Comparison of ENCODE assay signal across 19 cellular contexts in genomic region chr1:220817907-220818306, GRCh38. TPM values are rescaled to one million over a fixed set of nuclear protein-coding genes. Genes with fewer than 3 reads are reported as not detected.
DNase-seq lines count a peak whose midpoint lies in the region; ATAC-seq, FAIRE-seq and TF ChIP-seq lines count a peak whose summit lies in the region.
"Had no signal": no experiment of that assay in that cellular context is flagged by ENCODE, and none has a peak within 500 bp of the region (broad histone marks: within the 10 kb centered on the region; RNA-seq: fewer than 3 reads in every experiment).

No MANE protein-coding gene starts in this region.

- TF ChIP-seq RAD21 in IMR-90 (IDR thresholded peaks at IDR 0.05; ENCODE audit: low read length) = no peak

- TF ChIP-seq CTCF in AG09309 (IDR thresholded peaks at IDR 0.05; ENCODE audit: control insufficient read depth, insufficient read depth, low read depth, low read length, missing control alignments) (no peak), IMR-90 (conservative IDR thresholded peaks at IDR 0.05; ENCODE audit: low read depth, low read length) (no peak), fibroblast of villous mesenchyme (IDR thresholded peaks at IDR 0.05; ENCODE audit: insufficient read depth, low read depth, low read length) (no peak)

- no peak for FAIRE-seq in HTR-8/SVneo (lab: Jason Lieb, UNC)
- FAIRE-seq: GM18507 had no signal

- peak overlapping the region; percentile 94 for H3K18ac ChIP-seq in IMR-90 (ENCODE audit: low read depth, low read length)

- no peak for TF ChIP-seq POLR2A in IMR-90 (IDR thresholded peaks at IDR 0.05; ENCODE audit: low read depth, low read length)

- peaks cover 6% of the 10 kb centered on the region for H3K9me1 ChIP-seq in IMR-90 (ENCODE audit: insufficient read depth, low read length)

- no peaks in the 10 kb centered on the region for H3K36me3 ChIP-seq in IMR-90 (ENCODE audit: control insufficient read depth, insufficient read depth, low read length)
- peaks cover 4% of the 10 kb centered on the region for H3K36me3 ChIP-seq in rectal smooth muscle tissue (ENCODE audit: control insufficient read depth, insufficient read depth, low read length)

- H3K4ac ChIP-seq in IMR-90 (ENCODE audit: low read depth, low read length) = peak overlapping the region; percentile 86

- ATAC-seq in IMR-90 (ENCODE audit: low read depth) = peak; percentile 22
- ATAC-seq in HG02610 (IDR thresholded peaks at IDR 0.05; ENCODE audit: unreplicated experiment) = no peak
- ATAC-seq: esophagus mucosa, left colon, right cardiac atrium had no signal

- CTCF ChIA-PET in IMR-90 (lab: Yijun Ruan, JAX) = interaction anchor here (0.6 to 1.1 kb wide), 3 partner anchors 40 to 386 kb away, joined by 3 read pairs; no protein-coding TSS in a partner anchor

- no peaks in the 10 kb centered on the region for H3K9me3 ChIP-seq in IMR-90 (ENCODE audit: control insufficient read depth, insufficient read depth, low read length)
- H3K9me3 ChIP-seq: Caco-2, thyroid gland had no signal

- no peak overlapping the region for H3K4me2 ChIP-seq in IMR-90 (ENCODE audit: low read depth, low read length)
- H3K4me2 ChIP-seq: KMS-11 had no signal

- H3K27ac ChIP-seq in IMR-90 (ENCODE audit: insufficient read depth, low read length) (peak overlapping the region; percentile 74; the same call in 1 of the 2 replicates), rectal smooth muscle tissue (ENCODE audit: low read depth, low read length) (peak overlapping the region; percentile 80)
- H3K27ac ChIP-seq: KMS-11, thyroid gland had no signal

- H2AK9ac ChIP-seq in IMR-90 (replicated peaks; ENCODE audit: low read depth, low read length, poor library complexity) = no peak overlapping the region

- H3K4me3 ChIP-seq in AG09309 (ENCODE audit: control insufficient read depth, low read depth, low read length) (no peak overlapping the region), IMR-90 (ENCODE audit: insufficient read depth, low read depth, low read length) (no peak overlapping the region), fibroblast of villous mesenchyme (ENCODE audit: low read depth, low read length) (no peak overlapping the region), rectal smooth muscle tissue (ENCODE audit: low read length) (no peak overlapping the region)
- H3K4me3 ChIP-seq: thyroid gland had no signal

- H2BK120ac ChIP-seq in IMR-90 (ENCODE audit: low read depth, low read length) = peak overlapping the region; percentile 87

- no peak overlapping the region for H2AFZ ChIP-seq in IMR-90 (replicated peaks; ENCODE audit: low read length, poor library complexity)

- H3K4me1 ChIP-seq in IMR-90 (ENCODE audit: control insufficient read depth, insufficient read depth, low read length) = peaks cover 10% of the 10 kb centered on the region
- H3K4me1 ChIP-seq in rectal smooth muscle tissue (ENCODE audit: control insufficient read depth, insufficient read depth, low read length) = peaks cover 45% of the 10 kb centered on the region
- H3K4me1 ChIP-seq: Caco-2 had no signal

- BruUV-seq in IMR-90 (replicated peaks; lab: Mats Ljungman, UMichigan) = no TSS peak

- no peaks in the 10 kb centered on the region for H4K20me1 ChIP-seq in IMR-90 (ENCODE audit: insufficient read depth, low read length)

- H4K5ac ChIP-seq in IMR-90 (ENCODE audit: low read depth, low read length) = peak overlapping the region; percentile 74

- peak overlapping the region; percentile 70; the same call in 2 of the 3 replicates for H2BK15ac ChIP-seq in IMR-90 (ENCODE audit: low read depth, low read length)

- peaks cover 12% of the 10 kb centered on the region for H3K27me3 ChIP-seq in IMR-90 (ENCODE audit: control insufficient read depth, insufficient read depth, low read length)
- no peaks in the 10 kb centered on the region for H3K27me3 ChIP-seq in rectal smooth muscle tissue (ENCODE audit: control insufficient read depth, insufficient read depth, low read length)
- H3K27me3 ChIP-seq: thyroid gland had no signal

- peak overlapping the region; percentile 92 for H2BK20ac ChIP-seq in IMR-90 (ENCODE audit: low read depth, low read length)

- peak overlapping the region; percentile 63 for H3K23ac ChIP-seq in IMR-90 (ENCODE audit: low read depth, low read length)

- no peak overlapping the region for H3K56ac ChIP-seq in IMR-90 (ENCODE audit: extremely low read depth, insufficient read depth, low read length)

- no peaks in the 10 kb centered on the region for H3K79me1 ChIP-seq in IMR-90 (ENCODE audit: low read depth in 1 of 2, low read length in 2 of 2)

- H2BK5ac ChIP-seq in IMR-90 (ENCODE audit: low read depth, low read length, poor library complexity, severe bottlenecking) = peak overlapping the region; percentile 71

- no peak overlapping the region for H3K9ac ChIP-seq in IMR-90 (ENCODE audit: low read depth, low read length)
- no peak overlapping the region for H3K9ac ChIP-seq in rectal smooth muscle tissue (ENCODE audit: low read length)
- H3K9ac ChIP-seq: KMS-11 had no signal

- H4K91ac ChIP-seq in IMR-90 (ENCODE audit: insufficient read depth, low read depth, low read length) = peak overlapping the region; percentile 89

- H3K14ac ChIP-seq in IMR-90 (replicated peaks; ENCODE audit: low read depth, low read length) = peak overlapping the region; percentile 47; the same call in 1 of the 2 replicates

- peak overlapping the region; percentile 20 to 78; a peak in 2 of 4 replicates for H4K8ac ChIP-seq in IMR-90 (ENCODE audit: low read depth in 2 of 2, low read length in 2 of 2)

- POLR2A ChIA-PET in IMR-90 (lab: Charles Lee; ENCODE audit: unreplicated experiment) = no interaction called here

- H2AK5ac ChIP-seq in IMR-90 (ENCODE audit: low read depth, low read length) = peak overlapping the region; percentile 76; the same call in 1 of the 2 replicates

- intact Hi-C loops in IMR-90 (cut with micrococcal nuclease) = loop anchor here (2.0 to 10.0 kb wide), 5 partner anchors 57 to 907 kb away; no protein-coding TSS in a partner anchor

- DNase-seq in AG09309 (ENCODE audit: low read depth) (peak; percentile 67), IMR-90 (peak; percentile 52), fibroblast of villous mesenchyme (ENCODE audit: low read depth) (peak; percentile 91), DMS53 treated with DMSO at 0.1 percent for 48 hours (lab: John Stamatoyannopoulos, UW; ENCODE audit: unreplicated experiment) (no peak), NCI-H774 (lab: John Stamatoyannopoulos, UW) (no peak), HTR-8/SVneo (ENCODE audit: insufficient read length, low spot score) (no peak)
- DNase-seq: activated CD4-positive, alpha-beta T cell treated with anti-CD3 and anti-CD28 coated beads for 1 hour; activated CD8-positive, alpha-beta memory T cell treated with anti-CD3 and anti-CD28 coated beads, Interleukin-2, amount 50 U/mL, for 48 hours; Caco-2; dermis blood vessel endothelial cell; left colon; right cardiac atrium; stimulated activated CD4-positive, alpha-beta T cell treated with anti-CD3 and anti-CD28 coated beads, Interleukin-2, amount 100 ng/mL, for 24 hours; thyroid gland had no signal

- dilution Hi-C loops in IMR-90 (cut with HindIII; ENCODE audit: low sequenced_read_pairs, unreplicated experiment) = no loop called here

- in situ Hi-C loops in IMR-90 (cut with MboI; ENCODE audit: low sequenced_read_pairs) = loop anchor here (10.0 kb wide), 1 partner anchor 617 kb away; no protein-coding TSS in a partner anchor

- no CpG with 5 or more reads among the region's 1 CpG for WGBS in IMR-90 (ENCODE audit: extremely low coverage in 2 of 2, insufficient read length in 1 of 2), 2 experiments

TF ChIP-seq in IMR-90, 13 proteins besides CTCF, POLR2A, EP300 and RAD21:
- no peak for TF ChIP-seq MAZ (IDR thresholded peaks at IDR 0.05; ENCODE audit: borderline replicate concordance, low read depth, low read length)
- TF ChIP-seq SMC3 (IDR thresholded peaks at IDR 0.05; ENCODE audit: low read depth, low read length) = no peak
- no peak for TF ChIP-seq ELK1 (IDR thresholded peaks at IDR 0.05; ENCODE audit: borderline replicate concordance, low read depth, low read length)
- no peak for TF ChIP-seq MAFK (IDR thresholded peaks at IDR 0.05; ENCODE audit: low read depth, low read length)
- TF ChIP-seq MXI1 (IDR thresholded peaks at IDR 0.05; ENCODE audit: borderline replicate concordance, low read depth, low read length) = no peak
- TF ChIP-seq RCOR1 (IDR thresholded peaks at IDR 0.05; ENCODE audit: insufficient replicate concordance, low read length) = no peak
- no peak for TF ChIP-seq RFX5 (IDR thresholded peaks at IDR 0.05; ENCODE audit: low read depth, low read length)
- no peak for TF ChIP-seq BHLHE40 (IDR thresholded peaks at IDR 0.05; ENCODE audit: low read depth, low read length)
- TF ChIP-seq CEBPB (IDR thresholded peaks at IDR 0.05; ENCODE audit: low read depth, low read length) = no peak

RNA-seq across cellular contexts. Expression of gene MTARC1, which starts 31.2 kb away (rescaled TPM):
- total RNA-seq in IMR-90 (2012; rRNA removed) (0.18 and 0.28 TPM in 2 replicates), fibroblast of villous mesenchyme (1.7 and 2.3 TPM in 2 replicates)
- polyA plus RNA-seq in IMR-90 (2012; rRNA removed) = 0.55 and 0.72 TPM in 2 replicates
- 0.05 and 0.16 TPM in 2 replicates for polyA plus RNA-seq in IMR-90 (2012; cell fraction: cytosol; rRNA removed)
- 0.09 and 0.33 TPM in 2 replicates for polyA plus RNA-seq in IMR-90 (2012; cell fraction: nucleus; rRNA removed; ENCODE audit: low replicate concordance)

Comparison
In these comparisons a context has a peak if more than half of its experiments do, and no peak if none do; other contexts are left out.
1. DNase-seq: peak in AG09309 (single experiment), IMR-90 (single experiment) and fibroblast of villous mesenchyme (single experiment); none in DMS53 treated with DMSO at 0.1 percent for 48 hours (single experiment), NCI-H774 (single experiment) and HTR-8/SVneo (single experiment).